Comparison of ENCODE assay signal across 8 cellular contexts in the genomic region with DNA sequence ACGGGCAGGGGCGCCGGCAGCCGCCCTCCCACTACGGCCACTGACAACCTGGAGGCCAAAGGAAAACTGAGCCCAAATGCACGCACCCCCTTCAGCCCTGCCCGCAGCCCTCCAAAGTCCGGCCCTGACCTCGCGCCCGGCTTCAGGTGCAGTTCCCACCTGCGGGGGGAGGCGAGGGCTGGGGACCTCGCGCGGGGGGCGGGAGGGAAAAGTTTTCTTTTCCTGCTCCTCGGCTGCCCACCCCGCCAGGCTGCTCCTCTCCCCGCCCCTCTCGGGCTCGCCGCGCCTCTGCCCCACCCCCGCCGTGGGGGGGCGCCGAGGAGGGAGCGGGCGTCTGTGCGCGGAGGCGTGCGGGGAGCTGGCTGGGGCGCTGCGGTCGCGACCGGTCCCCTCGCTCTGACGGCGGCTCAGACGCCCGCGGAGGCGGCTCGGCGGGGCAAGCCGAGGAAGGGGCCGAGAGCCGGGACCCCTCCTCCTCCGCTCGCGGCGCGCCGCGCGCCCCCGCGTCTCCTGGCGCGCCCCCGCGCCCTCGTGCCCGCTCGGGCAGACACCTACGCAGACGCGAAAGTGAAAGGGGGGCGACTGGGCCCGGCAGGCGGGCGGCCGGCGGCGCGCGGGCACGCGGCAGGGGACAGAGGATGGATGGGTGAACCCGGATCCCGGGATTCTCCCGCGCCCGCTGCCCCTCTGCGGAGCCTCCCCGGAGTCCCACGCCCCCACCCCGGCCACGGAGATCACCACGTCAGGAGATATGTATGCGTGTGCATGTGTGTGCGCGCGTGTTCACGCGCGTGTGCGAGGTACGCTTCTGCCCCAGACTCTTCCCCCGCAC. TPM values are rescaled to one million over a fixed set of nuclear protein-coding genes. Genes with fewer than 3 reads are reported as not detected.
DNase-seq lines count a peak whose midpoint lies in the region; ATAC-seq and TF ChIP-seq lines count a peak whose summit lies in the region.

No MANE protein-coding gene starts in this region.

- peaks cover 55% of the 10 kb centered on the region for H3K27me3 Mint-ChIP-seq in activated CD4-positive, alpha-beta T cell treated with anti-CD3 and anti-CD28 coated beads, Interleukin-2, amount 10 ng/mL, durations not matched to agents 24 days and 14 days

- intact Hi-C loops in activated CD4-positive, alpha-beta T cell treated with anti-CD3 and anti-CD28 coated beads, Interleukin-2, amount 10 ng/mL, durations not matched to agents 24 days and 14 days (cut with micrococcal nuclease), result loop anchor here (10.0 kb wide), 1 partner anchor 650 kb away; no protein-coding TSS in a partner anchor

- TF ChIP-seq CTCF in coronary artery (IDR thresholded peaks at IDR 0.05) (no peak), lung (IDR thresholded peaks at IDR 0.05; ENCODE audit: control extremely low read depth, extremely low read depth) (no peak)

- ATAC-seq in HG02885 (IDR thresholded peaks at IDR 0.05; ENCODE audit: poor library complexity, unreplicated experiment), result peak; percentile 21
- ATAC-seq in lung (ENCODE audit: insufficient read depth, low FRiP score), result no peak
- ATAC-seq in GM18519 (IDR thresholded peaks at IDR 0.05; ENCODE audit: low FRiP score, unreplicated experiment), result no peak

- peak overlapping the region; percentile 91 for H3K4me3 ChIP-seq in coronary artery
- H3K4me3 ChIP-seq in lung, result peak overlapping the region; percentile 90

- no peaks in the 10 kb centered on the region for H3K36me3 ChIP-seq in lung (ENCODE audit: control insufficient read depth in 2 of 2, insufficient read depth in 2 of 2, low read length in 2 of 2)

- peak; percentile 55 for DNase-seq in Caki2 (ENCODE audit: low read depth)
- peak; percentile 85 for DNase-seq in activated CD4-positive, alpha-beta T cell treated with anti-CD3 and anti-CD28 coated beads, Interleukin-2, amount 10 ng/mL, durations not matched to agents 24 days and 14 days
- DNase-seq in coronary artery (ENCODE audit: low spot score), result peak; percentile 86
- peak; percentile 61 for DNase-seq in lung (ENCODE audit: low spot score)
- peak; percentile 65 to 79 for DNase-seq in stimulated activated CD4-positive, alpha-beta T cell treated with anti-CD3 and anti-CD28 coated beads, Interleukin-4, amount 100 ng/mL, for 4 hours
- DNase-seq in NCI-H2107 (lab: John Stamatoyannopoulos, UW), result no peak

- no peaks in the 10 kb centered on the region for H3K9me3 Mint-ChIP-seq in activated CD4-positive, alpha-beta T cell treated with anti-CD3 and anti-CD28 coated beads, Interleukin-2, amount 10 ng/mL, durations not matched to agents 24 days and 14 days

- H3K9me3 ChIP-seq in lung (ENCODE audit: control insufficient read depth in 2 of 2, insufficient read depth in 1 of 2, low read length in 1 of 2), result no peaks in the 10 kb centered on the region

- no peaks in the 10 kb centered on the region for H3K36me3 Mint-ChIP-seq in activated CD4-positive, alpha-beta T cell treated with anti-CD3 and anti-CD28 coated beads, Interleukin-2, amount 10 ng/mL, durations not matched to agents 24 days and 14 days (ENCODE audit: low read depth)

- 1% methylated on average over 47 to 103 of the region's 103 CpGs for WGBS in lung, 2 donors

- peaks cover 0 to 2% of the 10 kb centered on the region in 2 donors for H3K4me1 ChIP-seq in lung (ENCODE audit: control insufficient read depth in 2 of 2, insufficient read depth in 2 of 2, low read length in 2 of 2)

- no peaks in the 10 kb centered on the region for H3K27me3 ChIP-seq in lung (ENCODE audit: control insufficient read depth, insufficient read depth)

- peak overlapping the region; percentile 73 to 74 for H3K27ac ChIP-seq in coronary artery
- H3K27ac ChIP-seq in lung (ENCODE audit: low read depth in 1 of 2, low read length in 1 of 2), result peak overlapping the region; percentile 75 to 79

- peak overlapping the region; percentile 19 for H3K27ac Mint-ChIP-seq in activated CD4-positive, alpha-beta T cell treated with anti-CD3 and anti-CD28 coated beads, Interleukin-2, amount 10 ng/mL, durations not matched to agents 24 days and 14 days

- in situ Hi-C loops in Caki2 (cut with HindIII; ENCODE audit: low pct_unique_long_range_greater_than_20kb, low sequenced_read_pairs), result no loop called here

- H3K4me1 Mint-ChIP-seq in activated CD4-positive, alpha-beta T cell treated with anti-CD3 and anti-CD28 coated beads, Interleukin-2, amount 10 ng/mL, durations not matched to agents 24 days and 14 days, result peaks cover 27% of the 10 kb centered on the region

- H3K4me3 Mint-ChIP-seq in activated CD4-positive, alpha-beta T cell treated with anti-CD3 and anti-CD28 coated beads, Interleukin-2, amount 10 ng/mL, durations not matched to agents 24 days and 14 days, result peak overlapping the region; percentile 81

RNA-seq across cellular contexts. Expression of gene NR3C2, which starts 3.1 kb away (rescaled TPM):
- 0.91 and 1.1 TPM in 2 replicates for total RNA-seq in Caki2 (2014; rRNA removed; shearing (Covaris generic); ENCODE audit: low replicate concordance)
- 0.14 and 0.28 TPM in 2 replicates for total RNA-seq in activated CD4-positive, alpha-beta T cell treated with anti-CD3 and anti-CD28 coated beads, Interleukin-2, amount 10 ng/mL, durations not matched to agents 24 days and 14 days
- 10 to 100 TPM; 19.5 to 43.9 TPM for total RNA-seq in lung
- 1 to 10 TPM; 2.8 to 3.6 TPM for polyA plus RNA-seq in lung
